ENCODE assay signal across 24 cellular contexts in the genomic region with DNA sequence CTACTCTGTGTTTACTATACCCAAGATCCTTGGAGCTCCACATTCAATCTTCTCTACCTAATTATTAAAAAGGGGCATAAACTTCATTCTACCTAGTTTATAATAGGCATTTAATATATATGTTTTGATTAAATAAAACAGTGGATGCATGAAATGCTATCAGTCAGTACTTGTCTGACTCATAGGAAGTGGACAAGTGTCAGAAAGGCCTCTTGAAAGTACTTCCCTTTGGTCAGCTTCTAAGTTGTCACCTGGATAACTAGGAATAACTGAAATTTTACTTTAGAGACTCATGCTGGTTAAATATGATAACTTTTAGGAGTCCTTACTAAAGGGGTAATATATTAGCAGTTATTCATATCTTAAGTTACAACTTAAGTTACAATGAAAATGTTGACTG.
DNase-seq lines count a peak whose midpoint lies in the region; ATAC-seq and TF ChIP-seq lines count a peak whose summit lies in the region.
"Had no signal": no experiment of that assay in that cellular context is flagged by ENCODE, and none has a peak within 500 bp of the region (broad histone marks: within the 10 kb centered on the region; RNA-seq: fewer than 3 reads in every experiment).

No MANE protein-coding gene starts in this region.

- H3K36me3 ChIP-seq in mesendoderm (ENCODE audit: control insufficient read depth, insufficient read depth, low read length), result no peaks in the 10 kb centered on the region
- H3K36me3 ChIP-seq in Peyer's patch, result no peaks in the 10 kb centered on the region
- H3K36me3 ChIP-seq: BE2C, BLaER1 had no signal

- no peak overlapping the region for H2BK5ac ChIP-seq in mesendoderm (ENCODE audit: low read length)

- no peak overlapping the region for H3K9ac ChIP-seq in mesendoderm (ENCODE audit: low read length)
- H3K9ac ChIP-seq: BLaER1 had no signal

- no peaks in the 10 kb centered on the region for H3K27me3 Mint-ChIP-seq in glutamatergic neuron (ENCODE audit: unreplicated experiment)

- H3K79me1 ChIP-seq in mesendoderm (ENCODE audit: low read length), result no peaks in the 10 kb centered on the region

- no peak overlapping the region for H2AK5ac ChIP-seq in mesendoderm (ENCODE audit: low read length)

- H3K4me2 ChIP-seq in mesendoderm (ENCODE audit: low read length), result no peak overlapping the region
- H3K4me2 ChIP-seq: BLaER1 had no signal

- no peaks in the 10 kb centered on the region for H3K9me3 Mint-ChIP-seq in glutamatergic neuron (ENCODE audit: unreplicated experiment)

- H4K8ac ChIP-seq in mesendoderm (ENCODE audit: low read depth, low read length), result no peak overlapping the region

- TF ChIP-seq CTCF in glutamatergic neuron (IDR thresholded peaks at IDR 0.05; ENCODE audit: partially characterized antibody, unreplicated experiment) (no peak), Peyer's patch (IDR thresholded peaks at IDR 0.05) (no peak)

- no peaks in the 10 kb centered on the region for H3K4me1 Mint-ChIP-seq in glutamatergic neuron (ENCODE audit: low read depth, unreplicated experiment)
- H3K4me1 Mint-ChIP-seq: CD14-positive monocyte; CD4-positive, alpha-beta memory T cell; CD4-positive, CD25-positive, alpha-beta regulatory T cell; CD8-positive, alpha-beta memory T cell had no signal

- H3K4me1 ChIP-seq in mesendoderm (ENCODE audit: control insufficient read depth, low read depth, low read length) (no peaks in the 10 kb centered on the region), Peyer's patch (no peaks in the 10 kb centered on the region)
- H3K4me1 ChIP-seq: BE2C, BLaER1 had no signal

- H3K18ac ChIP-seq in mesendoderm (ENCODE audit: low read length), result no peak overlapping the region

- no peaks in the 10 kb centered on the region for H3K79me2 ChIP-seq in mesendoderm (ENCODE audit: control insufficient read depth, insufficient read depth, low read length)

- H3K4ac ChIP-seq in mesendoderm (ENCODE audit: low read depth, low read length), result no peak overlapping the region

- H3K56ac ChIP-seq in mesendoderm (ENCODE audit: low read length), result no peak overlapping the region

- H3K4me3 Mint-ChIP-seq in glutamatergic neuron (ENCODE audit: unreplicated experiment), result no peak overlapping the region
- H3K4me3 Mint-ChIP-seq: CD14-positive monocyte; CD4-positive, alpha-beta memory T cell; CD4-positive, CD25-positive, alpha-beta regulatory T cell; CD8-positive, alpha-beta memory T cell had no signal

- H2BK120ac ChIP-seq in mesendoderm (ENCODE audit: low read depth, low read length), result no peak overlapping the region

- ATAC-seq in HG03139 (IDR thresholded peaks at IDR 0.05; ENCODE audit: unreplicated experiment), result no peak

- H3K27ac ChIP-seq in epithelial cell of prostate (peak overlapping the region; percentile 72), mesendoderm (ENCODE audit: low read depth, low read length) (no peak overlapping the region), Peyer's patch (no peak overlapping the region)
- H3K27ac ChIP-seq: BLaER1 had no signal

- no peak overlapping the region for H3K27ac Mint-ChIP-seq in glutamatergic neuron (ENCODE audit: unreplicated experiment)
- H3K27ac Mint-ChIP-seq: CD14-positive monocyte; CD4-positive, alpha-beta memory T cell; CD4-positive, CD25-positive, alpha-beta regulatory T cell; CD8-positive, alpha-beta memory T cell had no signal

- H3K27me3 ChIP-seq in mesendoderm (ENCODE audit: insufficient read depth, low read length, poor library complexity) (no peaks in the 10 kb centered on the region), Peyer's patch (no peaks in the 10 kb centered on the region)
- H3K27me3 ChIP-seq: BE2C, BLaER1 had no signal

- H2BK15ac ChIP-seq in mesendoderm (replicated peaks; ENCODE audit: low read depth), result no peak overlapping the region

- no peak overlapping the region for H3K23ac ChIP-seq in mesendoderm (ENCODE audit: low read length)

- H4K5ac ChIP-seq in mesendoderm (ENCODE audit: low read length), result no peak overlapping the region

- no peak overlapping the region for H3K4me3 ChIP-seq in mesendoderm (ENCODE audit: low read length)
- H3K4me3 ChIP-seq in Peyer's patch, result no peak overlapping the region
- H3K4me3 ChIP-seq: BLaER1 had no signal

- peaks cover 0 to 6% (median 0%) of the 10 kb centered on the region in 4 donors for H3K9me3 ChIP-seq in Peyer's patch
- H3K9me3 ChIP-seq: BE2C, BLaER1 had no signal

- DNase-seq in ELR (ENCODE audit: low read depth), result peak; percentile 12
- DNase-seq in HT1080 (ENCODE audit: low read depth), result peak; percentile 14
- DNase-seq in epithelial cell of prostate (ENCODE audit: low read depth, low spot score), result no peak
- DNase-seq in kidney tubule cell (ENCODE audit: low spot score), result peak; percentile 33
- DNase-seq in mesendoderm, result no peak
- no peak for DNase-seq in glutamatergic neuron
- DNase-seq in Peyer's patch, result no peak
- DNase-seq: 8988T; ACHN; BE2C; C1 segment of cervical spinal cord; CD4-positive, alpha-beta memory T cell; CD4-positive, CD25-positive, alpha-beta regulatory T cell; CD8-positive, alpha-beta memory T cell; COR-L47; DMS 273 treated with DMSO at 0.1 percent for 48 hours; DMS153; DMS79; DND-41; EL; GF-D8 had no signal

- no peaks in the 10 kb centered on the region for H3K36me3 Mint-ChIP-seq in glutamatergic neuron (ENCODE audit: unreplicated experiment)
- H3K36me3 Mint-ChIP-seq: CD14-positive monocyte; CD4-positive, alpha-beta memory T cell; CD4-positive, CD25-positive, alpha-beta regulatory T cell; CD8-positive, alpha-beta memory T cell had no signal

- TF ChIP-seq POLR2A in Peyer's patch (IDR thresholded peaks at IDR 0.05), result no peak

Comparison
In these comparisons a context has a peak if more than half of its experiments do, and no peak if none do; other contexts are left out.
1. DNase-seq: peak in ELR (single experiment), HT1080 (single experiment) and kidney tubule cell (single experiment); none in epithelial cell of prostate (single experiment), mesendoderm (single experiment), glutamatergic neuron (single experiment) and Peyer's patch (0 of 3).